In genomic region chr16:57130950-57131321, GRCh38 we compare ENCODE assay signal across 20 cellular contexts. TPM values are rescaled to one million over a fixed set of nuclear protein-coding genes. Genes with fewer than 3 reads are reported as not detected.
DNase-seq lines count a peak whose midpoint lies in the region; ATAC-seq, FAIRE-seq and TF ChIP-seq lines count a peak whose summit lies in the region.
"Had no signal": no experiment of that assay in that cellular context is flagged by ENCODE, and none has a peak within 500 bp of the region (broad histone marks: within the 10 kb centered on the region; RNA-seq: fewer than 3 reads in every experiment).

No MANE protein-coding gene starts in this region.

- H3K36me3 Mint-ChIP-seq in natural killer cell (no peaks in the 10 kb centered on the region), immature natural killer cell (no peaks in the 10 kb centered on the region), type B pancreatic cell (peaks cover 4% of the 10 kb centered on the region)
- H3K36me3 Mint-ChIP-seq in natural killer cell treated with Interleukin-12 subunit alpha and Interleukin-12 subunit beta and Interleukin-15 and Interleukin-18, amount 100 ng/mL, for 72 hours: no peaks in the 10 kb centered on the region
- H3K36me3 Mint-ChIP-seq in activated naive CD8-positive, alpha-beta T cell treated with anti-CD3 and anti-CD28 coated beads for 36 hours: peaks cover 7% of the 10 kb centered on the region

- H3K4me3 Mint-ChIP-seq in natural killer cell (no peak overlapping the region), immature natural killer cell (no peak overlapping the region), type B pancreatic cell (no peak overlapping the region)
- H3K4me3 Mint-ChIP-seq in natural killer cell treated with Interleukin-12 subunit alpha and Interleukin-12 subunit beta and Interleukin-15 and Interleukin-18, amount 100 ng/mL, for 72 hours: no peak overlapping the region
- H3K4me3 Mint-ChIP-seq in activated naive CD8-positive, alpha-beta T cell treated with anti-CD3 and anti-CD28 coated beads for 36 hours: no peak overlapping the region
- H3K4me3 Mint-ChIP-seq: T-helper 2 cell treated with Interferon-gamma antibody and Interleukin-4, amounts not matched to agents 5 μg/mL and 100 μg/mL, for 36 hours had no signal

- TF ChIP-seq POLR2A in H54 (IDR thresholded peaks at IDR 0.05; ENCODE audit: low read depth, low read length): no peak

- no peaks in the 10 kb centered on the region for H3K27me3 Mint-ChIP-seq in natural killer cell (ENCODE audit: low read depth in 2 of 2)
- H3K27me3 Mint-ChIP-seq in natural killer cell treated with Interleukin-12 subunit alpha and Interleukin-12 subunit beta and Interleukin-15 and Interleukin-18, amount 100 ng/mL, for 72 hours: no peaks in the 10 kb centered on the region
- no peaks in the 10 kb centered on the region for H3K27me3 Mint-ChIP-seq in activated naive CD8-positive, alpha-beta T cell treated with anti-CD3 and anti-CD28 coated beads for 36 hours
- H3K27me3 Mint-ChIP-seq in immature natural killer cell (ENCODE audit: low read depth in 3 of 3): peaks cover 0 to 4% (median 3%) of the 10 kb centered on the region in 3 donors
- no peaks in the 10 kb centered on the region for H3K27me3 Mint-ChIP-seq in type B pancreatic cell

- no peak for TF ChIP-seq CTCF in natural killer cell (IDR thresholded peaks at IDR 0.05)
- TF ChIP-seq CTCF in type B pancreatic cell (conservative IDR thresholded peaks at IDR 0.05): no peak

- no peak for FAIRE-seq in H54 (lab: Jason Lieb, UNC)
- FAIRE-seq: HTR-8/SVneo, islet of Langerhans, RCC 7860 had no signal

- peaks cover 31 to 61% of the 10 kb centered on the region in 2 donors for H3K4me1 Mint-ChIP-seq in natural killer cell
- H3K4me1 Mint-ChIP-seq in natural killer cell treated with Interleukin-12 subunit alpha and Interleukin-12 subunit beta and Interleukin-15 and Interleukin-18, amount 100 ng/mL, for 72 hours (ENCODE audit: low read depth in 2 of 2): peaks cover 27 to 45% of the 10 kb centered on the region in 2 donors
- peaks cover 86% of the 10 kb centered on the region for H3K4me1 Mint-ChIP-seq in activated naive CD8-positive, alpha-beta T cell treated with anti-CD3 and anti-CD28 coated beads for 36 hours
- H3K4me1 Mint-ChIP-seq in immature natural killer cell: peaks cover 64 to 66% of the 10 kb centered on the region in 2 donors
- peaks cover 11% of the 10 kb centered on the region for H3K4me1 Mint-ChIP-seq in type B pancreatic cell (ENCODE audit: unreplicated experiment)

- ATAC-seq in natural killer cell (no peak), HG02571 (IDR thresholded peaks at IDR 0.05; ENCODE audit: unreplicated experiment) (no peak)
- ATAC-seq in natural killer cell treated with Interleukin-12 subunit alpha and Interleukin-12 subunit beta and Interleukin-15 and Interleukin-18, amount 100 ng/mL, for 72 hours: no peak
- ATAC-seq: foreskin keratinocyte had no signal

- intact Hi-C loops in natural killer cell (cut with micrococcal nuclease): no loop called here

- DNase-seq in natural killer cell: no peak
- no peak for DNase-seq in natural killer cell treated with Interleukin-12 subunit alpha and Interleukin-12 subunit beta and Interleukin-15 and Interleukin-18, amount 100 ng/mL, for 72 hours (ENCODE audit: low spot score)
- no peak for DNase-seq in activated naive CD8-positive, alpha-beta T cell treated with anti-CD3 and anti-CD28 coated beads for 36 hours
- no peak for DNase-seq in immature natural killer cell
- DNase-seq in type B pancreatic cell (ENCODE audit: extremely low spot score, unreplicated experiment): no peak
- DNase-seq in H54 (ENCODE audit: insufficient read length, low spot score): no peak
- no peak for DNase-seq in stimulated activated CD4-positive, alpha-beta T cell treated with anti-CD3 and anti-CD28 coated beads, Interleukin-4, amount 100 ng/mL, for 4 hours
- DNase-seq: activated CD8-positive, alpha-beta memory T cell treated with anti-CD3 and anti-CD28 coated beads for 24 hours; erythroblast; foreskin keratinocyte; GDM1; GM23248; NCI-H1417 treated with DMSO at 0.1 percent for 48 hours; NCI-H510A treated with DMSO at 0.1 percent for 48 hours; testis had no signal

- no peaks in the 10 kb centered on the region for H3K9me3 Mint-ChIP-seq in natural killer cell
- H3K9me3 Mint-ChIP-seq in natural killer cell treated with Interleukin-12 subunit alpha and Interleukin-12 subunit beta and Interleukin-15 and Interleukin-18, amount 100 ng/mL, for 72 hours: no peaks in the 10 kb centered on the region
- H3K9me3 Mint-ChIP-seq in activated naive CD8-positive, alpha-beta T cell treated with anti-CD3 and anti-CD28 coated beads for 36 hours: no peaks in the 10 kb centered on the region
- no peaks in the 10 kb centered on the region for H3K9me3 Mint-ChIP-seq in immature natural killer cell
- no peaks in the 10 kb centered on the region for H3K9me3 Mint-ChIP-seq in type B pancreatic cell
- H3K9me3 Mint-ChIP-seq: T-helper 2 cell treated with Interferon-gamma antibody and Interleukin-4, amounts not matched to agents 5 μg/mL and 100 μg/mL, for 36 hours had no signal

- H3K27ac Mint-ChIP-seq in natural killer cell: peak overlapping the region; percentile 74 to 85
- peak overlapping the region in 1 of 2 donors; percentile 62 for H3K27ac Mint-ChIP-seq in natural killer cell treated with Interleukin-12 subunit alpha and Interleukin-12 subunit beta and Interleukin-15 and Interleukin-18, amount 100 ng/mL, for 72 hours
- H3K27ac Mint-ChIP-seq in activated naive CD8-positive, alpha-beta T cell treated with anti-CD3 and anti-CD28 coated beads for 36 hours: peak overlapping the region; percentile 91
- H3K27ac Mint-ChIP-seq in immature natural killer cell: peak overlapping the region in 5 of 6 donors; percentile 27 to 76 (median 47)
- peak overlapping the region; percentile 31 for H3K27ac Mint-ChIP-seq in type B pancreatic cell

RNA-seq across cellular contexts. Expression of gene CPNE2, which starts 38.6 kb away (rescaled TPM):
- 1 to 10 TPM; 2.0 to 2.6 (median 2.4) TPM for total RNA-seq in natural killer cell
- under 1 TPM; 0.50 to 0.95 TPM for total RNA-seq in natural killer cell treated with Interleukin-12 subunit alpha and Interleukin-12 subunit beta and Interleukin-15 and Interleukin-18, amount 100 ng/mL, for 72 hours
- total RNA-seq in activated naive CD8-positive, alpha-beta T cell treated with anti-CD3 and anti-CD28 coated beads for 36 hours: 10 to 100 TPM; 10.4 TPM
- polyA plus RNA-seq in immature natural killer cell: 10 to 100 TPM in 1 of 3 donors, 1 to 10 TPM in 2; 2.4 to 10.8 (median 5.8) TPM
- 28.8 and 32.0 TPM in 2 replicates for total RNA-seq in type B pancreatic cell (ENCODE audit: low replicate concordance)

RNA-seq across cellular contexts. Expression of gene PSME3IP1, which starts 54.9 kb away (rescaled TPM):
- 100 to 1,000 TPM; 129 to 148 (median 133) TPM for total RNA-seq in natural killer cell
- 100 to 1,000 TPM; 117 to 121 TPM for total RNA-seq in natural killer cell treated with Interleukin-12 subunit alpha and Interleukin-12 subunit beta and Interleukin-15 and Interleukin-18, amount 100 ng/mL, for 72 hours
- 100 to 1,000 TPM; 109 to 117 TPM for total RNA-seq in activated naive CD8-positive, alpha-beta T cell treated with anti-CD3 and anti-CD28 coated beads for 36 hours
- polyA plus RNA-seq in immature natural killer cell: 10 to 100 TPM; 79.0 to 91.7 (median 88.9) TPM
- 90.1 and 94.4 TPM in 2 replicates for total RNA-seq in type B pancreatic cell (ENCODE audit: low replicate concordance)

RNA-seq across cellular contexts. Expression of gene RSPRY1, which starts 55.2 kb away (rescaled TPM):
- total RNA-seq in natural killer cell (10 to 100 TPM; 22.6 to 26.6 (median 23.4) TPM), type B pancreatic cell (ENCODE audit: low replicate concordance) (36.3 and 49.9 TPM in 2 replicates)
- total RNA-seq in natural killer cell treated with Interleukin-12 subunit alpha and Interleukin-12 subunit beta and Interleukin-15 and Interleukin-18, amount 100 ng/mL, for 72 hours: 10 to 100 TPM; 36.4 to 43.6 TPM
- total RNA-seq in activated naive CD8-positive, alpha-beta T cell treated with anti-CD3 and anti-CD28 coated beads for 36 hours: 10 to 100 TPM; 27.2 to 30.5 TPM
- polyA plus RNA-seq in immature natural killer cell: 10 to 100 TPM; 22.5 to 31.8 (median 24.7) TPM
